Comparison of ENCODE assay signal across 13 cellular contexts in the genomic region with DNA sequence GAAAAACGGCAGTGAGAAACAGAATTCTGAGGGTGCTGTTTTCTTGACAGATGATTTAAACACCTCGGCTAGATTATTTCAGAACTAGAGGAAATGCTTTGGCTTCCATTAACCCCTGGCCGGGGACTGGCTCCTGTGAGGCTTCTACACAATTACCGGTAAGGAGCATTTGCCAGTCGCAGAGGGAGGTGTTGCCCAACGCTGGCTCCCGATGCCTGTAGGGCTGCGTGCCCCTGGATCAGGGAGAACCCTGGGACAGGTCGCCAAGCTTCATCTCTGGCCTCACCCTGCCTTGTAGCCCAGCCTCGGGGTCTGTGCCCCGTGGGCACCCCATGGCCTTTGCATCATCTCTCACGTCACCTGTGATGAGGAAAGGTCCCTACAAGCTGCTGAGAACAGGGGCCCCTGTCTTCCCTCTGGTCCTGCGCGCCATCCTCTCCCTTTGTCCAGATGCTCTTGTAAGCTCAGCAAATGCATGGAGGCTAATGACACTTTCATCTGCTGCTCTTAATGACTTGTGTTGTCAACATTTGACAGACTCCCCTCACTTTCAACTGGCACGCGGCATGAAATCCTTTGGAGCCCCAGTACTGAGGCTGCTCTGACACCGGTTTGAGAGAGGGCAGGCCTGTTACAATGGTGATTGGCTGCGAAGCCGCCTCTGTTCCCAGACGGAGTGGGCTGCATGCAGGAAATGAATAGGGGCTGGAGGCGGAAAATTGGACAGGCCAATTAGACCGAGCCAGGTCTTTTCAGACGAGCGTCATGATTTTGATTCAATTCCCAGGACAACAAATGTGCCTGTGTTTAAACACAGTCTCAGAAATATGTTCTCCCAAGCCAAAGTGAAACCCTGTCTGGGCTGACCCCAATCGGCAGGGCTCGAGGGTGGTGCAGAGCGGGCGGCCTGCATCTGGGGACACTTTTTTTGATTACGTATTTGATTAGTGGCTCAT.
DNase-seq lines count a peak whose midpoint lies in the region; ATAC-seq, FAIRE-seq and TF ChIP-seq lines count a peak whose summit lies in the region.
"Had no signal": no experiment of that assay in that cellular context is flagged by ENCODE, and none has a peak within 500 bp of the region (broad histone marks: within the 10 kb centered on the region; RNA-seq: fewer than 3 reads in every experiment).

No MANE protein-coding gene starts in this region.

- peak; percentile 15 to 53 (median 26) for ATAC-seq in right lobe of liver
- no peak for ATAC-seq in HepG2
- no peak for ATAC-seq in HG03097 (IDR thresholded peaks at IDR 0.05; ENCODE audit: low FRiP score, unreplicated experiment)
- ATAC-seq: left colon, PC-3 had no signal

- H4K20me1 ChIP-seq in HepG2 (ENCODE audit: insufficient read depth, low read length) = no peaks in the 10 kb centered on the region

- no peak for FAIRE-seq in HepG2 (lab: Jason Lieb, UNC)
- no peak for FAIRE-seq in H54 (lab: Jason Lieb, UNC)
- FAIRE-seq: G401.6 had no signal

- intact Hi-C loops in right lobe of liver (cut with DNase I) = no loop called here
- intact Hi-C loops in HepG2 (cut with micrococcal nuclease; ENCODE audit: unreplicated experiment) = no loop called here
- intact Hi-C loops in head of caudate nucleus (cut with DNase I) = no loop called here

- no peaks in the 10 kb centered on the region for H3K27me3 ChIP-seq in right lobe of liver
- no peaks in the 10 kb centered on the region for H3K27me3 ChIP-seq in HepG2 (ENCODE audit: control insufficient read depth in 1 of 2, insufficient read depth in 2 of 2, low read length in 2 of 2)

- H3K4me2 ChIP-seq in HepG2 (ENCODE audit: low read depth, low read length) = no peak overlapping the region

- TF ChIP-seq CTCF in right lobe of liver (IDR thresholded peaks at IDR 0.05) (no peak), HepG2 (CRISPR knock-in tag; IDR thresholded peaks at IDR 0.05) (no peak), osteocyte (IDR thresholded peaks at IDR 0.05) (no peak)

- no peak for TF ChIP-seq POLR2A in right lobe of liver (IDR thresholded peaks at IDR 0.05)
- no peak for TF ChIP-seq POLR2A in HepG2 (IDR thresholded peaks at IDR 0.05; ENCODE audit: insufficient read depth in 1 of 2, low read depth in 2 of 2, low read length in 2 of 2)
- TF ChIP-seq POLR2A in H54 (IDR thresholded peaks at IDR 0.05; ENCODE audit: low read depth, low read length) = no peak

- TF ChIP-seq RAD21 in HepG2 (CRISPR knock-in tag; IDR thresholded peaks at IDR 0.05) = no peak

- peaks cover 12% of the 10 kb centered on the region for H3K27me3 Mint-ChIP-seq in osteocyte (ENCODE audit: unreplicated experiment)

- H3K9me3 Mint-ChIP-seq in osteocyte (ENCODE audit: unreplicated experiment) = no peaks in the 10 kb centered on the region

- no peaks in the 10 kb centered on the region for H3K36me3 Mint-ChIP-seq in osteocyte (ENCODE audit: unreplicated experiment)

- CTCF ChIA-PET in HepG2 (lab: Yijun Ruan, JAX; ENCODE audit: low intra/inter-chr PET ratio, low total read pairs) = no interaction called here

- TF ChIP-seq EP300 in HepG2 (IDR thresholded peaks at IDR 0.05; ENCODE audit: low read depth in 2 of 2, low read length in 2 of 2) (no peak), HepG2 (CRISPR knock-in tag; IDR thresholded peaks at IDR 0.05; ENCODE audit: borderline replicate concordance) (no peak)

- no peaks in the 10 kb centered on the region for H3K4me1 Mint-ChIP-seq in osteocyte (ENCODE audit: unreplicated experiment)

- no peak overlapping the region for H3K27ac Mint-ChIP-seq in osteocyte (ENCODE audit: unreplicated experiment)

- H3K4me1 ChIP-seq in right lobe of liver = no peaks in the 10 kb centered on the region
- no peaks in the 10 kb centered on the region for H3K4me1 ChIP-seq in HepG2 (ENCODE audit: insufficient read depth, low read length)

- no peak overlapping the region for H3K9ac ChIP-seq in HepG2 (ENCODE audit: insufficient read depth, low read depth, low read length)

- POLR2A ChIA-PET in HepG2 (lab: Yijun Ruan, JAX) = no interaction called here

- H3K27ac ChIP-seq in right lobe of liver (peak overlapping the region in 1 of 3 donors; percentile 23), HepG2 (ENCODE audit: extremely low read length, insufficient read depth, low read length) (no peak overlapping the region)
- H3K27ac ChIP-seq: epithelial cell of prostate had no signal

- peaks cover 0 to 7% (median 5%) of the 10 kb centered on the region in 4 donors for H3K36me3 ChIP-seq in right lobe of liver
- peaks cover 6 to 21% of the 10 kb centered on the region in 2 experiments; a peak in 4 of 5 replicates for H3K36me3 ChIP-seq in HepG2 (replicated peaks in 1 of 2; ENCODE audit: control insufficient read depth in 1 of 2, insufficient read depth in 2 of 2, low read length in 2 of 2)

- H3K9me3 ChIP-seq in right lobe of liver = no peaks in the 10 kb centered on the region
- H3K9me3 ChIP-seq in HepG2 (ENCODE audit: low read length) = no peaks in the 10 kb centered on the region

- in situ Hi-C loops in HepG2 (cut with HindIII; ENCODE audit: extremely low pct_ligation_motif_present, low pct_unique_long_range_greater_than_20kb) = no loop called here

- no TSS peak for BruUV-seq in HepG2 (replicated peaks; lab: Mats Ljungman, UMichigan)

- H3K4me3 ChIP-seq in right lobe of liver = no peak overlapping the region
- no peak overlapping the region for H3K4me3 ChIP-seq in HepG2 (replicated peaks in 1 of 3; ENCODE audit: insufficient read depth in 1 of 3, low read depth in 2 of 3, low read length in 3 of 3)

- DNase-seq in right lobe of liver (peak; percentile 19 to 46 (median 44)), HepG2 (ENCODE audit: low spot score) (no peak), head of caudate nucleus (peak in 33 of 42 donors; percentile 12 to 75 (median 36)), osteocyte (ENCODE audit: extremely low spot score, unreplicated experiment) (peak; percentile 63), H54 (ENCODE audit: insufficient read length, low spot score) (no peak), NCI-H345 treated with DMSO at 0.1 percent for 48 hours (lab: John Stamatoyannopoulos, UW; ENCODE audit: unreplicated experiment) (no peak)
- DNase-seq in central memory CD4-positive, alpha-beta T cell = no peak
- DNase-seq: NCI-H146, PC-3 had no signal

- H3K79me2 ChIP-seq in HepG2 (ENCODE audit: insufficient read depth, low read length) = no peaks in the 10 kb centered on the region

- WGBS in right lobe of liver (ENCODE audit: insufficient coverage, low coverage, low lambda C conversion rate, missing lambda C conversion rate) = 65% methylated on average over 8 of the region's 29 CpGs
- 98% methylated on average over 21 of the region's 29 CpGs for WGBS in HepG2 (ENCODE audit: low lambda C conversion rate)

- H2AFZ ChIP-seq in HepG2 (ENCODE audit: low read length) = no peak overlapping the region

- no peak overlapping the region for H3K4me3 Mint-ChIP-seq in osteocyte (ENCODE audit: unreplicated experiment)

TF ChIP-seq in HepG2, 621 proteins besides CTCF, POLR2A, EP300 and RAD21:
- TF ChIP-seq MXD4 (CRISPR knock-in tag; IDR thresholded peaks at IDR 0.05) (no peak), SPEN (CRISPR knock-in tag; IDR thresholded peaks at IDR 0.05; ENCODE audit: low read depth) (no peak)

Comparison
In these comparisons a context has a peak if more than half of its experiments do, and no peak if none do; other contexts are left out.
1. ATAC-seq: peak in right lobe of liver (4 of 4); none in HepG2 (single experiment) and HG03097 (single experiment).
2. DNase-seq: peak in right lobe of liver (3 of 3), head of caudate nucleus (33 of 42) and osteocyte (single experiment); none in HepG2 (single experiment), central memory CD4-positive, alpha-beta T cell (single experiment), H54 (single experiment) and NCI-H345 treated with DMSO at 0.1 percent for 48 hours (single experiment).